9 cellular contexts compared by ENCODE assay signal in genomic region chr11:30635401-30635989, GRCh38. TPM values are rescaled to one million over a fixed set of nuclear protein-coding genes. Genes with fewer than 3 reads are reported as not detected.
DNase-seq lines count a peak whose midpoint lies in the region; ATAC-seq and TF ChIP-seq lines count a peak whose summit lies in the region.
"Had no signal": no experiment of that assay in that cellular context is flagged by ENCODE, and none has a peak within 500 bp of the region (broad histone marks: within the 10 kb centered on the region; RNA-seq: fewer than 3 reads in every experiment).

No MANE protein-coding gene starts in this region.

- H3K36me3 ChIP-seq in sigmoid colon: no peaks in the 10 kb centered on the region

- TF ChIP-seq POLR2A in sigmoid colon (IDR thresholded peaks at IDR 0.05): no peak

- DNase-seq in NCI-H1105 (lab: John Stamatoyannopoulos, UW) (peak; percentile 18), astrocyte of the cerebellum (ENCODE audit: low read depth) (peak; percentile 1), sigmoid colon (peak; percentile 61), AG08395 (ENCODE audit: low spot score) (no peak)
- DNase-seq: activated naive CD8-positive, alpha-beta T cell treated with anti-CD3 and anti-CD28 coated beads, Interleukin-2, amount 10 ng/mL, durations not matched to agents 7 days and 5 days; natural killer cell had no signal

- no peak overlapping the region for H3K27ac ChIP-seq in sigmoid colon

- ATAC-seq in HG03280 (IDR thresholded peaks at IDR 0.05; ENCODE audit: unreplicated experiment): no peak
- ATAC-seq in GM19455 (IDR thresholded peaks at IDR 0.05; ENCODE audit: unreplicated experiment): no peak
- ATAC-seq: natural killer cell had no signal

- H3K27me3 ChIP-seq in sigmoid colon: no peaks in the 10 kb centered on the region

- no peak for TF ChIP-seq EP300 in sigmoid colon (IDR thresholded peaks at IDR 0.05)

- in situ Hi-C loops in astrocyte of the cerebellum (cut with HindIII; ENCODE audit: low sequenced_read_pairs): no loop called here

- peak overlapping the region; percentile 23 for H3K4me3 ChIP-seq in astrocyte of the cerebellum (ENCODE audit: low read depth, low read length)
- H3K4me3 ChIP-seq in iPS-18c (ENCODE audit: insufficient read depth, low read depth, low read length): peak overlapping the region; percentile 9; the same call in 1 of the 2 replicates
- peak overlapping the region in 1 of 4 donors; percentile 10 for H3K4me3 ChIP-seq in sigmoid colon

- WGBS in sigmoid colon, 2 donors: 41 to 50% methylated on average over 13 of the region's 13 CpGs

- intact Hi-C loops in sigmoid colon (cut with DNase I): no loop called here

- TF ChIP-seq CTCF in astrocyte of the cerebellum (IDR thresholded peaks at IDR 0.05; ENCODE audit: low read depth, low read length, missing control alignments) (no peak), sigmoid colon (IDR thresholded peaks at IDR 0.05) (no peak)

- H3K9me3 ChIP-seq in iPS-18c (ENCODE audit: control insufficient read depth, insufficient read depth, low read length) (no peaks in the 10 kb centered on the region), sigmoid colon (no peaks in the 10 kb centered on the region)

- no peaks in the 10 kb centered on the region for H3K4me1 ChIP-seq in sigmoid colon

RNA-seq across cellular contexts. Expression of gene MPPED2, which starts 49.3 kb away (rescaled TPM):
- total RNA-seq in sigmoid colon: 10 to 100 TPM in 2 of 4 donors, 1 to 10 TPM in 2; 6.4 to 19.1 (median 9.8) TPM
- under 1 TPM in 1 of 3 donors, not detected in 2; 0.80 TPM for polyA plus RNA-seq in sigmoid colon
- total RNA-seq: activated naive CD8-positive, alpha-beta T cell treated with anti-CD3 and anti-CD28 coated beads, Interleukin-2, amount 10 ng/mL, durations not matched to agents 7 days and 5 days had no signal
